ENCODE assay signal across 1 cellular context in genomic region chr6:11139051-11139960, GRCh38.
A peak's percentile ranks its signal among the peaks of the same experiment; 100 is the strongest.
TF ChIP-seq lines count a peak whose summit lies in the region.

No MANE protein-coding gene starts in this region.

TF ChIP-seq in SK-N-SH, 30 proteins besides CTCF, POLR2A, EP300 and RAD21 (continued from another document):
- no peak for TF ChIP-seq IRF3 (IDR thresholded peaks at IDR 0.05; ENCODE audit: low read depth, low read length)
- no peak for TF ChIP-seq MXI1 (IDR thresholded peaks at IDR 0.05; ENCODE audit: low read depth, low read length)
- TF ChIP-seq GABPA (IDR thresholded peaks at IDR 0.05; ENCODE audit: low read depth): no peak
- TF ChIP-seq RCOR1 (IDR thresholded peaks at IDR 0.05; ENCODE audit: low read length): no peak
- no peak for TF ChIP-seq PBX3 (IDR thresholded peaks at IDR 0.05)
- no peak for TF ChIP-seq MAX (IDR thresholded peaks at IDR 0.05; ENCODE audit: low read depth)
- no peak for TF ChIP-seq ELF1 (IDR thresholded peaks at IDR 0.05)
- TF ChIP-seq RFX5 (IDR thresholded peaks at IDR 0.05; ENCODE audit: low read length): no peak
- TF ChIP-seq JUND (IDR thresholded peaks at IDR 0.05): peak; percentile 38; the same call in 1 of the 2 replicates
- no peak for TF ChIP-seq FOXM1 (IDR thresholded peaks at IDR 0.05; ENCODE audit: low read depth)
- TF ChIP-seq USF2 (IDR thresholded peaks at IDR 0.05; ENCODE audit: borderline replicate concordance, low read depth, low read length): no peak
